In the genomic region with DNA sequence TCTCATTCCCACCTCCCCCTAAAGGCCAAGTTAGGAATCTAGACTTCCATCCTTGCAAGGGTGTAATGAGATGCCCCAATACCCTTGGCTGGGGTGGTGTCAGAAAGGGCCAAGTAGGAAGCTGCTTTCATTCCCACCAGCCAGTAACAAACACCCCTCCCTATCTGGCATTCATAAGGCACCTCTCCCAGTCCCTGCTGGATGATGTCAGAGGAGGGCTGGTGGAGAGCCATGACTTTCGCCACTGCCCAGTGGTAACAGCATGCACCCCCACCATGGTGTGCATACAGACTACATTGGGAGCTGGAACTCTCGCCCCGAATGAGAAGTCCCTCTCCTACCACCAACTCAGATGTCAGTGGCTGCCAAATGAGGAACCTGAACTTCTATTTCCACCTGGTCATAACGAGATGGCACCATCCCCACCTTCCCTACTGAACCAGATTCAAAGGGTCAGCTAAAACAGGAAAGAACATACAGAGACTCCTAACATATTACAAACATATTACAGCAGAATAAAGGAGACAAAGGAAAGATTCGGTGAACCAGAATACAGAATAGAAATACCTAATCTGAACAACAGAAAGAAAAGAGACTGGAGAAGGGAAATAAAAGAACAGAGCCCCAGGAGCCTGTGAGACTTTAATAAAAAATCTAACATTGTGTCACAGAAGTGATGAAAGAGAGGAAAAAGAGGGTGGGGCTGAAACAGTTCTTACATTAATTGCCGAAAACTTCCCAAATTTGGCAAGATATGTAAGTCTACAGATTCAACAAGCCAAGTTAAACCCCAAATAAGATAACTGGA, we compare ENCODE assay signal across 17 cellular contexts.
DNase-seq lines count a peak whose midpoint lies in the region; ATAC-seq and TF ChIP-seq lines count a peak whose summit lies in the region.
"Had no signal": no experiment of that assay in that cellular context is flagged by ENCODE, and none has a peak within 500 bp of the region (broad histone marks: within the 10 kb centered on the region; RNA-seq: fewer than 3 reads in every experiment).

No MANE protein-coding gene starts in this region.

- DNase-seq in CD8-positive, alpha-beta memory T cell, result no peak
- DNase-seq in NOMO-1 (lab: John Stamatoyannopoulos, UW; ENCODE audit: unreplicated experiment in 2 of 2), result peak; percentile 21 to 61
- DNase-seq in fibroblast of the aortic adventitia (ENCODE audit: low read depth), result peak; percentile 73
- peak; percentile 65 to 80 for DNase-seq in psoas muscle
- DNase-seq in cortex of kidney (lab: John Stamatoyannopoulos, UW), result no peak
- DNase-seq in NAMALWA (ENCODE audit: low spot score), result no peak
- no peak for DNase-seq in esophagus squamous epithelium (lab: John Stamatoyannopoulos, UW)
- DNase-seq: activated CD4-positive, CD25-positive, alpha-beta regulatory T cell treated with anti-CD3 and anti-CD28 coated beads, Interleukin-2, amount 50 U/mL, for 72 hours; activated T-cell treated with anti-CD3 and anti-CD28 coated beads, Interleukin-2, amount 50 U/mL, for 72 hours; islet precursor cell; NCI-H1105; NCI-H226; retina; stimulated activated CD4-positive, alpha-beta T cell treated with anti-CD3 and anti-CD28 coated beads, Interleukin-4, amount 100 ng/mL, for 24 hours; stimulated activated naive CD4-positive, alpha-beta T cell had no signal

- H3K9me3 Mint-ChIP-seq in CD8-positive, alpha-beta memory T cell, result no peaks in the 10 kb centered on the region

- POLR2A ChIA-PET in CD8-positive, alpha-beta memory T cell (lab: Charles Lee), result no interaction called here

- no peak for TF ChIP-seq CTCF in fibroblast of the aortic adventitia (IDR thresholded peaks at IDR 0.05; ENCODE audit: insufficient read depth, low read length)
- no peak for TF ChIP-seq CTCF in psoas muscle (IDR thresholded peaks at IDR 0.05)
- no peak for TF ChIP-seq CTCF in esophagus squamous epithelium (IDR thresholded peaks at IDR 0.05)

- 40 to 63% (median 52%) methylated on average over 6 of the region's 6 CpGs for WGBS in psoas muscle, 3 donors
- 87 to 88% methylated on average over 4 to 5 of the region's 6 CpGs for WGBS in esophagus squamous epithelium, 2 donors

- H3K27ac Mint-ChIP-seq in CD8-positive, alpha-beta memory T cell, result peak overlapping the region in 7 of 8 donors; percentile 19 to 83 (median 54)
- H3K27ac Mint-ChIP-seq: activated T-cell treated with anti-CD3 and anti-CD28 coated beads, Interleukin-2, amount 50 U/mL, for 72 hours had no signal

- H3K4me1 ChIP-seq in CD8-positive, alpha-beta memory T cell (ENCODE audit: insufficient read depth, low read length), result peaks cover 26% of the 10 kb centered on the region
- H3K4me1 ChIP-seq in psoas muscle, result peaks cover 17% of the 10 kb centered on the region
- peaks cover 0 to 47% (median 18%) of the 10 kb centered on the region in 3 donors for H3K4me1 ChIP-seq in esophagus squamous epithelium

- H3K9me3 ChIP-seq in CD8-positive, alpha-beta memory T cell (ENCODE audit: low read length), result no peaks in the 10 kb centered on the region
- H3K9me3 ChIP-seq in psoas muscle, result no peaks in the 10 kb centered on the region
- no peaks in the 10 kb centered on the region for H3K9me3 ChIP-seq in esophagus squamous epithelium

- H3K36me3 Mint-ChIP-seq in CD8-positive, alpha-beta memory T cell, result peaks cover 0 to 61% (median 14%) of the 10 kb centered on the region in 3 donors

- no peak overlapping the region for H3K4me3 ChIP-seq in CD8-positive, alpha-beta memory T cell (ENCODE audit: low read length)
- H3K4me3 ChIP-seq in fibroblast of the aortic adventitia (ENCODE audit: low read depth, low read length) (no peak overlapping the region), psoas muscle (no peak overlapping the region), esophagus squamous epithelium (no peak overlapping the region)

- ATAC-seq in psoas muscle (peak; percentile 75 to 94 (median 84)), GM19023 (IDR thresholded peaks at IDR 0.05; ENCODE audit: unreplicated experiment) (no peak)
- ATAC-seq: activated T-cell treated with anti-CD3 and anti-CD28 coated beads, Interleukin-2, amount 50 U/mL, for 72 hours had no signal

- no peak overlapping the region for H3K4me3 Mint-ChIP-seq in CD8-positive, alpha-beta memory T cell
- H3K4me3 Mint-ChIP-seq: activated T-cell treated with anti-CD3 and anti-CD28 coated beads, Interleukin-2, amount 50 U/mL, for 72 hours had no signal

- H3K36me3 ChIP-seq in CD8-positive, alpha-beta memory T cell (ENCODE audit: insufficient read depth, low read length), result no peaks in the 10 kb centered on the region
- no peaks in the 10 kb centered on the region for H3K36me3 ChIP-seq in psoas muscle (ENCODE audit: insufficient read depth in 1 of 2, low read depth in 1 of 2)
- H3K36me3 ChIP-seq in esophagus squamous epithelium, result peaks cover 0 to 7% (median 0%) of the 10 kb centered on the region in 3 donors

- no peaks in the 10 kb centered on the region for H3K27me3 Mint-ChIP-seq in CD8-positive, alpha-beta memory T cell

- H3K27me3 ChIP-seq in CD8-positive, alpha-beta memory T cell (ENCODE audit: insufficient read depth, low read length, poor library complexity, severe bottlenecking), result no peaks in the 10 kb centered on the region
- H3K27me3 ChIP-seq in psoas muscle (ENCODE audit: insufficient read depth in 3 of 3, low read length in 2 of 3) (no peaks in the 10 kb centered on the region), esophagus squamous epithelium (no peaks in the 10 kb centered on the region)

- intact Hi-C loops in psoas muscle (cut with DNase I) (loop anchor here in 1 of 2 donors (2.0 kb wide), 1 partner anchor 43 kb away; no protein-coding TSS in a partner anchor), esophagus squamous epithelium (cut with DNase I) (loop anchor here (5.0 kb wide), 1 partner anchor 198 kb away; no protein-coding TSS in a partner anchor)

- no peak for TF ChIP-seq POLR2A in esophagus squamous epithelium (IDR thresholded peaks at IDR 0.05)

- H3K27ac ChIP-seq in CD8-positive, alpha-beta memory T cell (ENCODE audit: low read depth, low read length), result no peak overlapping the region
- H3K27ac ChIP-seq in psoas muscle, result peak overlapping the region; percentile 53
- no peak overlapping the region for H3K27ac ChIP-seq in esophagus squamous epithelium
- H3K27ac ChIP-seq: C4-2B had no signal

- peaks cover 55 to 81% (median 79%) of the 10 kb centered on the region in 3 donors for H3K4me1 Mint-ChIP-seq in CD8-positive, alpha-beta memory T cell

- CTCF ChIA-PET in CD8-positive, alpha-beta memory T cell (lab: Charles Lee), result interaction anchor here (1.0 to 1.2 kb wide), 2 partner anchors 43 to 203 kb away, joined by 3 read pairs; no protein-coding TSS in a partner anchor

Comparison
In these comparisons a context has a peak if more than half of its experiments do, and no peak if none do; other contexts are left out.
1. DNase-seq: peak in NOMO-1 (2 of 2), fibroblast of the aortic adventitia (single experiment) and psoas muscle (2 of 2); none in CD8-positive, alpha-beta memory T cell (0 of 5), cortex of kidney (single experiment), NAMALWA (single experiment) and esophagus squamous epithelium (single experiment).